ENCODE assay signal across 8 cellular contexts in genomic region chr20:32109392-32110172, GRCh38. TPM values are rescaled to one million over a fixed set of nuclear protein-coding genes. Genes with fewer than 3 reads are reported as not detected.
A peak's percentile ranks its signal among the peaks of the same experiment; 100 is the strongest.
DNase-seq lines count a peak whose midpoint lies in the region; ATAC-seq and TF ChIP-seq lines count a peak whose summit lies in the region.

A gene with protein sequence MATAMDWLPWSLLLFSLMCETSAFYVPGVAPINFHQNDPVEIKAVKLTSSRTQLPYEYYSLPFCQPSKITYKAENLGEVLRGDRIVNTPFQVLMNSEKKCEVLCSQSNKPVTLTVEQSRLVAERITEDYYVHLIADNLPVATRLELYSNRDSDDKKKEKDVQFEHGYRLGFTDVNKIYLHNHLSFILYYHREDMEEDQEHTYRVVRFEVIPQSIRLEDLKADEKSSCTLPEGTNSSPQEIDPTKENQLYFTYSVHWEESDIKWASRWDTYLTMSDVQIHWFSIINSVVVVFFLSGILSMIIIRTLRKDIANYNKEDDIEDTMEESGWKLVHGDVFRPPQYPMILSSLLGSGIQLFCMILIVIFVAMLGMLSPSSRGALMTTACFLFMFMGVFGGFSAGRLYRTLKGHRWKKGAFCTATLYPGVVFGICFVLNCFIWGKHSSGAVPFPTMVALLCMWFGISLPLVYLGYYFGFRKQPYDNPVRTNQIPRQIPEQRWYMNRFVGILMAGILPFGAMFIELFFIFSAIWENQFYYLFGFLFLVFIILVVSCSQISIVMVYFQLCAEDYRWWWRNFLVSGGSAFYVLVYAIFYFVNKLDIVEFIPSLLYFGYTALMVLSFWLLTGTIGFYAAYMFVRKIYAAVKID (plus strand): TSS chr20:32109714. CDS start chr20:32109741, 27 bp downstream.

- H3K27me3 Mint-ChIP-seq in activated naive CD8-positive, alpha-beta T cell: no peaks in the 10 kb centered on the region

- H3K9me3 Mint-ChIP-seq in activated naive CD8-positive, alpha-beta T cell (ENCODE audit: low read depth): no peaks in the 10 kb centered on the region

- H3K27ac Mint-ChIP-seq in activated naive CD8-positive, alpha-beta T cell: peak within 1 kb of the TSS; percentile 100

- H3K4me1 ChIP-seq in testis: peaks cover 12% of the 10 kb centered on the region

- H3K36me3 Mint-ChIP-seq in activated naive CD8-positive, alpha-beta T cell: peaks cover 3% of the 10 kb centered on the region

- H3K36me3 ChIP-seq in testis (ENCODE audit: low read depth, missing control alignments): no peaks in the 10 kb centered on the region

- DNase-seq in NCI-H1092 treated with DMSO at 0.1 percent for 48 hours (lab: John Stamatoyannopoulos, UW) (peak; percentile 98), SKM-1 (lab: John Stamatoyannopoulos, UW; ENCODE audit: unreplicated experiment) (peak; percentile 93), glomerular visceral epithelial cell (ENCODE audit: extremely low spot score) (peak; percentile 96), omental fat pad (ENCODE audit: low spot score) (peak; percentile 92), testis (peak; percentile 95)

- no peak for TF ChIP-seq POLR2A in testis (IDR thresholded peaks at IDR 0.05)

- peak; percentile 75 for ATAC-seq in HG02610 (IDR thresholded peaks at IDR 0.05; ENCODE audit: unreplicated experiment)
- ATAC-seq in omental fat pad (ENCODE audit: low FRiP score): peak; percentile 93

- WGBS in testis, 2 donors: 1% methylated on average over 21 to 38 of the region's 38 CpGs

- H3K4me1 Mint-ChIP-seq in activated naive CD8-positive, alpha-beta T cell (ENCODE audit: low read depth): peaks cover 39% of the 10 kb centered on the region

- intact Hi-C loops in testis (cut with DNase I; ENCODE audit: low total_unique reads): loop anchor here (5.0 kb wide), 1 partner anchor 98 kb away; the partner anchor contains the start of genes PLAGL2 and POFUT1

- no peak for TF ChIP-seq CTCF in omental fat pad (IDR thresholded peaks at IDR 0.05)
- TF ChIP-seq CTCF in testis (IDR thresholded peaks at IDR 0.05): no peak

- H3K4me3 Mint-ChIP-seq in activated naive CD8-positive, alpha-beta T cell: peak within 1 kb of the TSS; percentile 94

- H3K4me3 ChIP-seq in GM08714 (ENCODE audit: low read length) (peak within 1 kb of the TSS; percentile 92), testis (peak within 1 kb of the TSS; percentile 90 to 97)

- peak within 1 kb of the TSS; percentile 96 to 99 for H3K27ac ChIP-seq in testis

- no peaks in the 10 kb centered on the region for H3K27me3 ChIP-seq in testis

- H3K9me3 ChIP-seq in testis: no peaks in the 10 kb centered on the region

RNA-seq across cellular contexts. Expression of the gene that starts here (rescaled TPM):
- total RNA-seq in omental fat pad (10 to 100 TPM; 23.3 to 32.3 (median 31.5) TPM), testis (10 to 100 TPM; 54.3 to 55.8 TPM)
- polyA plus RNA-seq in testis (ENCODE audit: insufficient read depth, low read depth, low replicate concordance): 53.2 TPM

Comparison
In these comparisons a context has a peak if more than half of its experiments do, and no peak if none do; other contexts are left out.
1. Peak in every context shown above with its lines: DNase-seq, ATAC-seq, H3K4me3 ChIP-seq and H3K27ac ChIP-seq.